In the genomic region with DNA sequence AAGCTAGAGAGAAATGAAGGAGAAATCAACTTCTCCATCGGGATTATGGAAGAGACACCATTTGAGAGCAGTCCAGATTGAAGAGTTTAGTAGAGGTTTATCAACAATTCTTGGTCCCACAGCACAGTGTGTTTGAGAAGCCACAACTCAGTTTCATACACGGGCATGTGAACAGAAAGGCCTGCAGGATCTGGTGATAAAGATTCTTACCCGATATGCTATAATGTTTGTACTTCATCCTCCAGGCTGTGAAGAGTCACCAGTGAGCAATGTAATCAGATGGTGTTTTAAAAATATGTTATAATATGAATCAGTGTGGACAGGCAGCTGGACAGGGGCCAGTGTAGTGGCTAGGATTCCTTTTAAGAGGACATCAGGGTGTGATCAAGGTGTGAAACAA, we compare ENCODE assay signal across 33 cellular contexts. TPM values are rescaled to one million over a fixed set of nuclear protein-coding genes. Genes with fewer than 3 reads are reported as not detected.
DNase-seq lines count a peak whose midpoint lies in the region; ATAC-seq, FAIRE-seq and TF ChIP-seq lines count a peak whose summit lies in the region.
"Had no signal": no experiment of that assay in that cellular context is flagged by ENCODE, and none has a peak within 500 bp of the region (broad histone marks: within the 10 kb centered on the region; RNA-seq: fewer than 3 reads in every experiment).

No MANE protein-coding gene starts in this region.

- FAIRE-seq in bronchial epithelial cell (lab: Jason Lieb, UNC), result no peak
- FAIRE-seq: endometrium, HepG2 had no signal

- TF ChIP-seq CTCF in mammary epithelial cell (conservative IDR thresholded peaks at IDR 0.05 in 1 of 2, IDR thresholded peaks at IDR 0.05 in 1 of 2; ENCODE audit: extremely low read depth in 1 of 2, insufficient read depth in 1 of 2, low read depth in 1 of 2, low read length in 2 of 2), result no peak
- TF ChIP-seq CTCF in MCF 10A (IDR thresholded peaks at IDR 0.05; ENCODE audit: unreplicated experiment), result no peak
- TF ChIP-seq CTCF in bronchial epithelial cell (IDR thresholded peaks at IDR 0.05; ENCODE audit: insufficient read depth, low read length, severe bottlenecking), result no peak
- no peak for TF ChIP-seq CTCF in tibial nerve (IDR thresholded peaks at IDR 0.05)

- no peaks in the 10 kb centered on the region for H3K36me3 Mint-ChIP-seq in MCF 10A (ENCODE audit: insufficient read depth, unreplicated experiment)
- H3K36me3 Mint-ChIP-seq: immature natural killer cell; naive thymus-derived CD8-positive, alpha-beta T cell had no signal

- H3K27ac ChIP-seq in mammary epithelial cell (ENCODE audit: insufficient read depth, low read depth, low read length) (no peak overlapping the region), tibial nerve (no peak overlapping the region)
- H3K27ac ChIP-seq: 22Rv1, left ventricle myocardium inferior, Peyer's patch, SJSA1, upper lobe of left lung had no signal

- no peaks in the 10 kb centered on the region for H3K27me3 Mint-ChIP-seq in MCF 10A (ENCODE audit: insufficient read depth, unreplicated experiment)

- H2AFZ ChIP-seq in mammary epithelial cell (ENCODE audit: low read depth, low read length), result peak overlapping the region; percentile 36

- in situ Hi-C loops in mammary epithelial cell (cut with MboI; ENCODE audit: low sequenced_read_pairs in 2 of 2), result no loop called here

- WGBS in mammary epithelial cell (ENCODE audit: low coverage, missing lambda C conversion rate), result 50% methylated on average over 3 of the region's 3 CpGs
- WGBS in tibial nerve, 2 donors, result 71 to 87% methylated on average over 3 of the region's 3 CpGs

- BruUV-seq in mammary epithelial cell (replicated peaks; lab: Mats Ljungman, UMichigan) (TSS peak; percentile 79), MCF 10A (replicated peaks; lab: Mats Ljungman, UMichigan) (no TSS peak)

- dilution Hi-C loops in mammary epithelial cell (cut with HindIII; ENCODE audit: low sequenced_read_pairs), result loop anchor here (5.0 kb wide), 1 partner anchor 107 kb away; no protein-coding TSS in a partner anchor

- H3K4me1 ChIP-seq in mammary epithelial cell (ENCODE audit: insufficient read depth, low read length) (peaks cover 25% of the 10 kb centered on the region), tibial nerve (no peaks in the 10 kb centered on the region)
- H3K4me1 ChIP-seq: adrenal gland, left ventricle myocardium inferior, Peyer's patch, upper lobe of left lung had no signal

- no peaks in the 10 kb centered on the region for H3K79me2 ChIP-seq in mammary epithelial cell (ENCODE audit: insufficient read depth, low read length)

- no peaks in the 10 kb centered on the region for H4K20me1 ChIP-seq in mammary epithelial cell (ENCODE audit: insufficient read depth, low read length)

- CTCF ChIA-PET in mammary epithelial cell (lab: Charles Lee; ENCODE audit: low non-redundant PET), result no interaction called here
- CTCF ChIA-PET in MCF 10A (lab: Yijun Ruan, JAX), result interaction anchor here (0.5 to 2.4 kb wide), 2 partner anchors 15 to 257 kb away, joined by 3 to 18 read pairs; no protein-coding TSS in a partner anchor
- CTCF ChIA-PET in HEK293T (lab: Yijun Ruan, JAX), result no interaction called here

- TF ChIP-seq POLR2A in tibial nerve (IDR thresholded peaks at IDR 0.05), result no peak

- intact Hi-C loops in mammary epithelial cell (cut with micrococcal nuclease) (no loop called here), MCF 10A (cut with micrococcal nuclease) (no loop called here)

- peak; percentile 66 for DNase-seq in mammary epithelial cell
- DNase-seq in MCF 10A (ENCODE audit: unreplicated experiment), result no peak
- peak; percentile 73 for DNase-seq in bronchial epithelial cell (ENCODE audit: low read depth)
- DNase-seq in kidney tubule cell (ENCODE audit: low spot score), result peak; percentile 22
- DNase-seq in HEK293T (ENCODE audit: extremely low spot score), result no peak
- DNase-seq in tibial nerve (ENCODE audit: low spot score in 2 of 2), result no peak
- no peak for DNase-seq in SKM-1 treated with dmso at 0.1 percent for 144 hours (lab: John Stamatoyannopoulos, UW; ENCODE audit: unreplicated experiment)
- DNase-seq: activated CD4-positive, alpha-beta T cell treated with anti-CD3 and anti-CD28 coated beads, Interleukin-2, amount 50 U/mL, for 4 hours; activated CD4-positive, CD25-positive, alpha-beta regulatory T cell; activated naive CD4-positive, alpha-beta T cell; activated T-cell treated with anti-CD3 and anti-CD28 coated beads, Interleukin-2, amount 50 U/mL, for 72 hours; adrenal gland; Calu3; DND-41; immature natural killer cell; left ventricle myocardium inferior; midbrain; naive thymus-derived CD8-positive, alpha-beta T cell; NCI-H1092 treated with DMSO at 0.1 percent for 48 hours; NCI-H187; NCI-H526; Peyer's patch; stimulated activated CD4-positive, alpha-beta T cell treated with anti-CD3 and anti-CD28 coated beads, Interleukin-2, amount 100 ng/mL, for 24 hours; T-helper 1 cell; upper lobe of left lung had no signal

- H3K4me2 ChIP-seq in mammary epithelial cell (ENCODE audit: insufficient read depth, low read depth, low read length), result peak overlapping the region; percentile 21
- H3K4me2 ChIP-seq: smooth muscle cell had no signal

- ATAC-seq in GM21529 (IDR thresholded peaks at IDR 0.05; ENCODE audit: unreplicated experiment), result no peak
- ATAC-seq: activated T-cell treated with anti-CD3 and anti-CD28 coated beads, Interleukin-2, amount 50 U/mL, for 72 hours; HepG2; naive thymus-derived CD8-positive, alpha-beta T cell had no signal

- POLR2A ChIA-PET in MCF 10A (lab: Yijun Ruan, JAX) (interaction anchor here (0.6 kb wide), 1 partner anchor 21 kb away, joined by 3 read pairs; no protein-coding TSS in a partner anchor), HEK293T (lab: Yijun Ruan, JAX) (no interaction called here)

- H3K9me3 Mint-ChIP-seq in MCF 10A (ENCODE audit: unreplicated experiment), result no peaks in the 10 kb centered on the region
- H3K9me3 Mint-ChIP-seq: activated T-cell treated with anti-CD3 and anti-CD28 coated beads, Interleukin-2, amount 50 U/mL, for 72 hours; dendritic cell treated with granulocyte-macrophage colony-stimulating factor and Interleukin-4, amounts not matched to agents 40 ng/mL and 50 ng/mL, for 4 days; immature natural killer cell; naive thymus-derived CD8-positive, alpha-beta T cell had no signal

- H3K4me3 ChIP-seq in mammary epithelial cell (replicated peaks in 1 of 3; ENCODE audit: insufficient read depth in 1 of 3, low read depth in 2 of 3, low read length in 3 of 3) (no peak overlapping the region), bronchial epithelial cell (ENCODE audit: low read depth, low read length) (no peak overlapping the region), tibial nerve (no peak overlapping the region)
- H3K4me3 ChIP-seq: adrenal gland, left ventricle myocardium inferior, Peyer's patch, SJSA1, smooth muscle cell, upper lobe of left lung had no signal

- TF ChIP-seq EP300 in tibial nerve (IDR thresholded peaks at IDR 0.05), result no peak

- H3K9me3 ChIP-seq in mammary epithelial cell (replicated peaks; ENCODE audit: insufficient read depth, low read length) (no peaks in the 10 kb centered on the region), tibial nerve (no peaks in the 10 kb centered on the region)
- H3K9me3 ChIP-seq: adrenal gland, left ventricle myocardium inferior, Peyer's patch, SJSA1, upper lobe of left lung had no signal

- no peaks in the 10 kb centered on the region for H3K27me3 ChIP-seq in mammary epithelial cell (ENCODE audit: insufficient read depth, low read length)
- no peaks in the 10 kb centered on the region for H3K27me3 ChIP-seq in bronchial epithelial cell (ENCODE audit: control insufficient read depth, insufficient read depth, low read length)
- peaks cover 0 to 3% of the 10 kb centered on the region in 2 donors for H3K27me3 ChIP-seq in tibial nerve
- H3K27me3 ChIP-seq: Peyer's patch, SJSA1, upper lobe of left lung had no signal

- H3K9ac ChIP-seq in mammary epithelial cell (ENCODE audit: insufficient read depth, low read length), result no peak overlapping the region

- no peak overlapping the region for H3K4me3 Mint-ChIP-seq in MCF 10A (ENCODE audit: unreplicated experiment)
- H3K4me3 Mint-ChIP-seq: activated T-cell treated with anti-CD3 and anti-CD28 coated beads, Interleukin-2, amount 50 U/mL, for 72 hours; dendritic cell treated with granulocyte-macrophage colony-stimulating factor and Interleukin-4, amounts not matched to agents 40 ng/mL and 50 ng/mL, for 4 days; immature natural killer cell; naive thymus-derived CD8-positive, alpha-beta T cell had no signal

- H3K27ac Mint-ChIP-seq in MCF 10A (ENCODE audit: low read depth, unreplicated experiment), result no peak overlapping the region
- H3K27ac Mint-ChIP-seq: activated T-cell treated with anti-CD3 and anti-CD28 coated beads, Interleukin-2, amount 50 U/mL, for 72 hours; dendritic cell treated with granulocyte-macrophage colony-stimulating factor and Interleukin-4, amounts not matched to agents 40 ng/mL and 50 ng/mL, for 4 days; immature natural killer cell; naive thymus-derived CD8-positive, alpha-beta T cell had no signal

- H3K36me3 ChIP-seq in mammary epithelial cell (ENCODE audit: insufficient read depth, low read length), result no peaks in the 10 kb centered on the region
- H3K36me3 ChIP-seq in bronchial epithelial cell (ENCODE audit: control insufficient read depth, insufficient read depth, low read length), result no peaks in the 10 kb centered on the region
- H3K36me3 ChIP-seq in tibial nerve, result no peaks in the 10 kb centered on the region
- H3K36me3 ChIP-seq: adrenal gland, left ventricle myocardium inferior, Peyer's patch, SJSA1, upper lobe of left lung had no signal

- H3K4me1 Mint-ChIP-seq in MCF 10A (ENCODE audit: insufficient read depth, unreplicated experiment), result peaks cover 10% of the 10 kb centered on the region
- H3K4me1 Mint-ChIP-seq: immature natural killer cell; naive thymus-derived CD8-positive, alpha-beta T cell had no signal

TF ChIP-seq in HEK293T, 16 proteins besides CTCF, POLR2A, EP300 and RAD21:
- TF ChIP-seq TARDBP (IDR thresholded peaks at IDR 0.05), result no peak
- no peak for TF ChIP-seq SUZ12 (IDR thresholded peaks at IDR 0.05)
- no peak for TF ChIP-seq ELF4 (IDR thresholded peaks at IDR 0.05)
- TF ChIP-seq SP1 (IDR thresholded peaks at IDR 0.05), result no peak
TF ChIP-seq in HEK293T: peak in this region for 0.

RNA-seq across cellular contexts. Expression of a gene that starts 29.7 kb away (rescaled TPM):
- total RNA-seq in mammary epithelial cell (10 to 100 TPM; 24.7 to 35.2 TPM), MCF 10A (2022) (7.9 and 12.0 TPM in 2 replicates), bronchial epithelial cell (5.3 and 18.8 TPM in 2 replicates), tibial nerve (10 to 100 TPM; 17.0 to 22.5 (median 19.9) TPM)
- polyA plus RNA-seq in mammary epithelial cell, result 22.1 TPM
- 20.2 TPM for polyA minus RNA-seq in mammary epithelial cell

RNA-seq across cellular contexts. Expression of a gene that starts 44.5 kb away (rescaled TPM):
- total RNA-seq in mammary epithelial cell (not detected), MCF 10A (2022) (not detected in 2 replicates), bronchial epithelial cell (not detected in 2 replicates), tibial nerve (not detected)
- polyA plus RNA-seq in mammary epithelial cell, result not detected
- not detected for polyA minus RNA-seq in mammary epithelial cell
- total RNA-seq: activated T-cell treated with anti-CD3 and anti-CD28 coated beads, Interleukin-2, amount 50 U/mL, for 72 hours; adrenal gland; Calu3; HepG2; left ventricle myocardium inferior; naive thymus-derived CD8-positive, alpha-beta T cell; omental fat pad; Peyer's patch; SJSA1; smooth muscle cell; upper lobe of left lung had no signal
- polyA plus RNA-seq: adrenal gland; HepG2; immature natural killer cell; naive thymus-derived CD8-positive, alpha-beta T cell; smooth muscle cell had no signal

RNA-seq across cellular contexts. Expression of a gene that starts 59.0 kb away (rescaled TPM):
- total RNA-seq in mammary epithelial cell (not detected), MCF 10A (2022) (not detected in 2 replicates), bronchial epithelial cell (not detected in 2 replicates), tibial nerve (not detected)
- polyA plus RNA-seq in mammary epithelial cell, result not detected
- polyA minus RNA-seq in mammary epithelial cell, result not detected
- total RNA-seq: activated T-cell treated with anti-CD3 and anti-CD28 coated beads, Interleukin-2, amount 50 U/mL, for 72 hours; adrenal gland; Calu3; HepG2; left ventricle myocardium inferior; naive thymus-derived CD8-positive, alpha-beta T cell; omental fat pad; Peyer's patch; SJSA1; smooth muscle cell; upper lobe of left lung had no signal
- polyA plus RNA-seq: adrenal gland; HepG2; immature natural killer cell; naive thymus-derived CD8-positive, alpha-beta T cell; smooth muscle cell had no signal

Comparison
In these comparisons a context has a peak if more than half of its experiments do, and no peak if none do; other contexts are left out.
1. DNase-seq: peak in mammary epithelial cell (single experiment), bronchial epithelial cell (single experiment) and kidney tubule cell (single experiment); none in MCF 10A (single experiment), HEK293T (single experiment), tibial nerve (0 of 2) and SKM-1 treated with dmso at 0.1 percent for 144 hours (single experiment).